In the genomic region with DNA sequence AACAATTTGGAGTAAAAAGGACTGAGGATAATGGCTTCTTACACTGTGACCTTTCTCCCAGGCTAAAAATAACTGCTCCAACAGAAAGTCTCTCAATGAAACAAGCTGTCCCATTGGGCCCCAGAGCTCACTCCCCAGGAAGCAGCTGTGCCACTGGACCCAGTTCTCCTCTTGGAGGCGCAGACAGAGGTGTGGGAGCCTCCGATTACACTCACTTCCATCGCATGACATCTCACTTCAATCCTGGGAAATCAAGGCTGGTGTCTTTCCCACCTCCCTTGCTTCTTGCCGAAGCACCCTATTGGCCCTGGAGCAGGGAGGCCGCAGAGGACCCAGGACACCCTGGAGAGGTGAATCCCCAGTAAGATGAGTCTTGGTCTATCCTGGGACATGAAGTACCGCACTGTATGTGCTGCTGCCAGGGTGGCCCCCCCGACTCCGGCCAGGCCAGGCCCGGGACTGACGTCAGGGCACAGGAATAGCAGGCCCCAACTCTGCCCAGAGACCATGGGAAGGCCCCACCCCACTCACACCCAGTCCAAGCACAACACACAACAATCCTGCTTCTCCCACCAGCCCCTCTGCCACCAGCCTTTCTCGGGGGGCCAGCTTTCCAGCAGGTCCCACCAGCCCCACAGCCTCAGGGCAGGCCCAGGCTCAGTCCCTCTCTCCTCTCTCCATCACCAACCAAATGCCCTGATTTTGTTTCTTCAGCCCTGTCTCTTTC, we compare ENCODE assay signal across 15 cellular contexts. TPM values are rescaled to one million over a fixed set of nuclear protein-coding genes. Genes with fewer than 3 reads are reported as not detected.
DNase-seq lines count a peak whose midpoint lies in the region; ATAC-seq, FAIRE-seq and TF ChIP-seq lines count a peak whose summit lies in the region.
"Had no signal": no experiment of that assay in that cellular context is flagged by ENCODE, and none has a peak within 500 bp of the region (broad histone marks: within the 10 kb centered on the region; RNA-seq: fewer than 3 reads in every experiment).

No MANE protein-coding gene starts in this region.

- POLR2A ChIA-PET in A549 (lab: Yijun Ruan, JAX), result interaction anchor here (0.7 kb wide), 1 partner anchor 41 kb away, joined by 4 read pairs; no protein-coding TSS in a partner anchor

- H4K20me1 ChIP-seq in astrocyte (ENCODE audit: insufficient read depth, low read length), result no peaks in the 10 kb centered on the region

- no peak for TF ChIP-seq EP300 in A549 (IDR thresholded peaks at IDR 0.05)

- TF ChIP-seq POLR2A in A549 (IDR thresholded peaks at IDR 0.05; ENCODE audit: low read length) (no peak), gastrocnemius medialis (IDR thresholded peaks at IDR 0.05) (peak; percentile 69 to 78)

- intact Hi-C loops in heart right ventricle (cut with DNase I), result loop anchor here in 3 of 10 donors (2.0 to 5.0 kb wide), 3 partner anchors 20 to 40 kb away; no protein-coding TSS in a partner anchor
- intact Hi-C loops in gastrocnemius medialis (cut with DNase I; ENCODE audit: low total_unique reads), result no loop called here

- H3K79me2 ChIP-seq in astrocyte (ENCODE audit: insufficient read depth, low read length), result no peaks in the 10 kb centered on the region

- H3K9me3 ChIP-seq in A549 (no peaks in the 10 kb centered on the region), astrocyte (ENCODE audit: insufficient read depth, low read depth, low read length) (no peaks in the 10 kb centered on the region), heart right ventricle (no peaks in the 10 kb centered on the region), gastrocnemius medialis (no peaks in the 10 kb centered on the region)

- H3K9ac ChIP-seq in astrocyte (ENCODE audit: low read length), result no peak overlapping the region

- H3K27me3 Mint-ChIP-seq in astrocyte (ENCODE audit: low read depth, unreplicated experiment), result peaks cover 11% of the 10 kb centered on the region

- in situ Hi-C loops in gastrocnemius medialis (cut with MboI; ENCODE audit: low sequenced_read_pairs in 4 of 4), result no loop called here

- TF ChIP-seq CTCF in A549 (IDR thresholded peaks at IDR 0.05) (no peak), astrocyte (IDR thresholded peaks at IDR 0.05; ENCODE audit: insufficient read depth, low read depth, low read length) (no peak), heart right ventricle (IDR thresholded peaks at IDR 0.05) (no peak), gastrocnemius medialis (IDR thresholded peaks at IDR 0.05 in 4 of 5, conservative IDR thresholded peaks at IDR 0.05 in 1 of 5) (no peak)

- no peaks in the 10 kb centered on the region for H3K27me3 ChIP-seq in astrocyte (ENCODE audit: insufficient read depth, low read length)
- H3K27me3 ChIP-seq in heart right ventricle, result no peaks in the 10 kb centered on the region
- H3K27me3 ChIP-seq in gastrocnemius medialis, result no peaks in the 10 kb centered on the region

- FAIRE-seq in A549 (lab: Jason Lieb, UNC), result no peak
- FAIRE-seq in astrocyte (lab: Jason Lieb, UNC), result no peak
- FAIRE-seq: GM12892 had no signal

- H3K27ac ChIP-seq in A549 (peak overlapping the region; percentile 57 to 82), astrocyte (ENCODE audit: low read depth, low read length) (peak overlapping the region; percentile 19), heart right ventricle (peak overlapping the region; percentile 76 to 97 (median 89)), gastrocnemius medialis (peak overlapping the region; percentile 91 to 100 (median 98))

- H3K4me1 ChIP-seq in A549, result peaks cover 24% of the 10 kb centered on the region
- peaks cover 23% of the 10 kb centered on the region for H3K4me1 ChIP-seq in astrocyte (ENCODE audit: insufficient read depth, low read length)
- H3K4me1 ChIP-seq in heart right ventricle, result peaks cover 35 to 97% (median 75%) of the 10 kb centered on the region in 9 donors
- H3K4me1 ChIP-seq in gastrocnemius medialis, result peaks cover 89 to 90% of the 10 kb centered on the region in 2 donors

- ATAC-seq in A549, result peak in 1 of 2 experiments; percentile 10; a peak in 1 of 6 replicates
- ATAC-seq in heart right ventricle, result peak; percentile 86 to 95 (median 90)
- ATAC-seq in gastrocnemius medialis, result peak; percentile 49 to 57
- no peak for ATAC-seq in GM18868 (IDR thresholded peaks at IDR 0.05; ENCODE audit: unreplicated experiment)
- no peak for ATAC-seq in GM21619 (IDR thresholded peaks at IDR 0.05; ENCODE audit: unreplicated experiment)

- 89% methylated on average over 10 of the region's 11 CpGs for WGBS in A549 (ENCODE audit: missing lambda C conversion rate)
- 32 to 56% methylated on average over 11 of the region's 11 CpGs for WGBS in heart right ventricle, 2 donors

- H3K4me2 ChIP-seq in A549, result peak overlapping the region; percentile 48
- H3K4me2 ChIP-seq in astrocyte (ENCODE audit: low read length), result peak overlapping the region; percentile 70

- H3K4me3 ChIP-seq in A549, result no peak overlapping the region
- H3K4me3 ChIP-seq in astrocyte (ENCODE audit: insufficient read depth, low read depth, low read length), result no peak overlapping the region
- no peak overlapping the region for H3K4me3 ChIP-seq in heart right ventricle
- peak overlapping the region in 1 of 4 donors; percentile 14 for H3K4me3 ChIP-seq in gastrocnemius medialis

- H3K36me3 ChIP-seq in astrocyte (ENCODE audit: insufficient read depth, low read length), result no peaks in the 10 kb centered on the region
- H3K36me3 ChIP-seq in heart right ventricle, result peaks cover 0 to 7% (median 0%) of the 10 kb centered on the region in 9 donors
- peaks cover 0 to 6% of the 10 kb centered on the region in 2 donors for H3K36me3 ChIP-seq in gastrocnemius medialis

- H3K27ac Mint-ChIP-seq in astrocyte (ENCODE audit: unreplicated experiment), result no peak overlapping the region
- H3K27ac Mint-ChIP-seq: activated CD4-positive, alpha-beta memory T cell treated with anti-CD3 and anti-CD28 coated beads for 36 hours; immature natural killer cell; mesothelial cell of epicardium had no signal

- no peaks in the 10 kb centered on the region for H3K9me3 Mint-ChIP-seq in astrocyte (ENCODE audit: unreplicated experiment)
- H3K9me3 Mint-ChIP-seq: activated CD4-positive, alpha-beta memory T cell treated with anti-CD3 and anti-CD28 coated beads for 36 hours; immature natural killer cell; mesothelial cell of epicardium had no signal

- DNase-seq in A549 (ENCODE audit: low read depth in 1 of 2, low spot score in 1 of 2), result no peak
- no peak for DNase-seq in astrocyte (ENCODE audit: low read depth)
- DNase-seq in heart right ventricle, result peak; percentile 81 to 83
- DNase-seq in gastrocnemius medialis, result peak; percentile 95 to 98
- DNase-seq in GM19238 (ENCODE audit: insufficient read length, low spot score), result no peak
- no peak for DNase-seq in stimulated activated naive CD4-positive, alpha-beta T cell treated with Interleukin-2 at 50 U/mL for 16 hours (lab: John Stamatoyannopoulos, UW)
- DNase-seq: activated CD4-positive, alpha-beta memory T cell treated with anti-CD3 and anti-CD28 coated beads for 36 hours; effector CD4-positive, alpha-beta T cell; immature natural killer cell; NCI-H2107; stimulated activated CD4-positive, alpha-beta T cell treated with anti-CD3 and anti-CD28 coated beads, Interleukin-15, amount 100 ng/mL, for 24 hours had no signal

- no peak overlapping the region for H3K4me3 Mint-ChIP-seq in astrocyte (ENCODE audit: unreplicated experiment)
- H3K4me3 Mint-ChIP-seq: activated CD4-positive, alpha-beta memory T cell treated with anti-CD3 and anti-CD28 coated beads for 36 hours; immature natural killer cell; mesothelial cell of epicardium had no signal

- CTCF ChIA-PET in A549 (lab: Yijun Ruan, JAX), result interaction anchor here (1.0 to 2.9 kb wide), 3 partner anchors 41 to 190 kb away, joined by 3 to 15 read pairs (median 3); no protein-coding TSS in a partner anchor

- no peaks in the 10 kb centered on the region for H3K36me3 Mint-ChIP-seq in astrocyte (ENCODE audit: low read depth, unreplicated experiment)
- H3K36me3 Mint-ChIP-seq: activated CD4-positive, alpha-beta memory T cell treated with anti-CD3 and anti-CD28 coated beads for 36 hours; immature natural killer cell; mesothelial cell of epicardium had no signal

- peak overlapping the region; percentile 10 for H2AFZ ChIP-seq in astrocyte (ENCODE audit: low read depth, low read length)

- no peak for TF ChIP-seq RAD21 in A549 (conservative IDR thresholded peaks at IDR 0.05 in 1 of 2, IDR thresholded peaks at IDR 0.05 in 1 of 2)

- H3K4me1 Mint-ChIP-seq in astrocyte (ENCODE audit: low read depth, unreplicated experiment), result peaks cover 13% of the 10 kb centered on the region
- H3K4me1 Mint-ChIP-seq: immature natural killer cell had no signal

TF ChIP-seq in A549, 52 proteins besides CTCF, POLR2A, EP300 and RAD21 (continues in another document):
- no peak for TF ChIP-seq SMC3 (IDR thresholded peaks at IDR 0.05)
- TF ChIP-seq NR3C1 (IDR thresholded peaks at IDR 0.05), result no peak
- TF ChIP-seq POLR2AphosphoS2 (conservative IDR thresholded peaks at IDR 0.05; ENCODE audit: low read length), result no peak
- no peak for TF ChIP-seq RARB (CRISPR knock-in tag; IDR thresholded peaks at IDR 0.05)
- TF ChIP-seq, protein P1, sequence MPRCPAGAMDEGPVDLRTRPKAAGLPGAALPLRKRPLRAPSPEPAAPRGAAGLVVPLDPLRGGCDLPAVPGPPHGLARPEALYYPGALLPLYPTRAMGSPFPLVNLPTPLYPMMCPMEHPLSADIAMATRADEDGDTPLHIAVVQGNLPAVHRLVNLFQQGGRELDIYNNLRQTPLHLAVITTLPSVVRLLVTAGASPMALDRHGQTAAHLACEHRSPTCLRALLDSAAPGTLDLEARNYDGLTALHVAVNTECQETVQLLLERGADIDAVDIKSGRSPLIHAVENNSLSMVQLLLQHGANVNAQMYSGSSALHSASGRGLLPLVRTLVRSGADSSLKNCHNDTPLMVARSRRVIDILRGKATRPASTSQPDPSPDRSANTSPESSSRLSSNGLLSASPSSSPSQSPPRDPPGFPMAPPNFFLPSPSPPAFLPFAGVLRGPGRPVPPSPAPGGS (IDR thresholded peaks at IDR 0.05), result no peak
- TF ChIP-seq RNF2 (IDR thresholded peaks at IDR 0.05; ENCODE audit: borderline replicate concordance, low read depth), result no peak
- TF ChIP-seq FOSB (CRISPR knock-in tag; IDR thresholded peaks at IDR 0.05), result no peak

RNA-seq across cellular contexts. Expression of gene SRL, which starts 29.5 kb away (rescaled TPM):
- polyA plus RNA-seq in A549 (2011; rRNA removed) (not detected in 2 replicates), A549 (2017; fragmentation: RNase III; extraction: RNeasy Plus Mini Kit Qiagen cat#74134 plus additional on column Dnase treatment) (0.03 to 0.05 TPM (median 0.03 TPM) in 3 replicates), heart right ventricle (100 to 1,000 TPM; 161 to 224 TPM)
- polyA plus RNA-seq in A549 (2012; cell fraction: cytosol; rRNA removed), result 0.01 TPM in 1 of 2 replicates, not detected in the other
- polyA plus RNA-seq in A549 (2012; cell fraction: nucleus; rRNA removed), result 0.05 TPM in 1 of 2 replicates, not detected in the other
- 0.12 TPM in 1 of 2 replicates, not detected in the other for polyA minus RNA-seq in A549 (2011; rRNA and poly(A)+ RNA removed)
- total RNA-seq in astrocyte (not detected in 2 replicates), heart right ventricle (100 to 1,000 TPM; 443 to 587 (median 486) TPM), gastrocnemius medialis (100 to 1,000 TPM; 184 to 519 (median 364) TPM)
- total RNA-seq: activated CD4-positive, alpha-beta memory T cell treated with anti-CD3 and anti-CD28 coated beads for 36 hours had no signal
- polyA plus RNA-seq: immature natural killer cell had no signal

Comparison
In these comparisons a context has a peak if more than half of its experiments do, and no peak if none do; other contexts are left out.
1. ATAC-seq: peak in heart right ventricle (8 of 8) and gastrocnemius medialis (2 of 2); none in GM18868 (single experiment) and GM21619 (single experiment).
2. DNase-seq: peak in heart right ventricle (2 of 2) and gastrocnemius medialis (2 of 2); none in A549 (0 of 2), astrocyte (single experiment), GM19238 (single experiment) and stimulated activated naive CD4-positive, alpha-beta T cell treated with Interleukin-2 at 50 U/mL for 16 hours (single experiment).
3. H3K27ac ChIP-seq: peak in every context shown above with its lines; median percentile 98 in gastrocnemius medialis; 89 in heart right ventricle; 70 in A549; 19 in astrocyte.
4. RNA of gene SRL, which starts 29.5 kb away (total RNA-seq): 443 to 587 TPM in heart right ventricle and 184 to 519 TPM in gastrocnemius medialis; not detected in astrocyte; every median in the first group is over 100 times any median in the second.